Comparison of ENCODE assay signal across 1 cellular context in the genomic region with DNA sequence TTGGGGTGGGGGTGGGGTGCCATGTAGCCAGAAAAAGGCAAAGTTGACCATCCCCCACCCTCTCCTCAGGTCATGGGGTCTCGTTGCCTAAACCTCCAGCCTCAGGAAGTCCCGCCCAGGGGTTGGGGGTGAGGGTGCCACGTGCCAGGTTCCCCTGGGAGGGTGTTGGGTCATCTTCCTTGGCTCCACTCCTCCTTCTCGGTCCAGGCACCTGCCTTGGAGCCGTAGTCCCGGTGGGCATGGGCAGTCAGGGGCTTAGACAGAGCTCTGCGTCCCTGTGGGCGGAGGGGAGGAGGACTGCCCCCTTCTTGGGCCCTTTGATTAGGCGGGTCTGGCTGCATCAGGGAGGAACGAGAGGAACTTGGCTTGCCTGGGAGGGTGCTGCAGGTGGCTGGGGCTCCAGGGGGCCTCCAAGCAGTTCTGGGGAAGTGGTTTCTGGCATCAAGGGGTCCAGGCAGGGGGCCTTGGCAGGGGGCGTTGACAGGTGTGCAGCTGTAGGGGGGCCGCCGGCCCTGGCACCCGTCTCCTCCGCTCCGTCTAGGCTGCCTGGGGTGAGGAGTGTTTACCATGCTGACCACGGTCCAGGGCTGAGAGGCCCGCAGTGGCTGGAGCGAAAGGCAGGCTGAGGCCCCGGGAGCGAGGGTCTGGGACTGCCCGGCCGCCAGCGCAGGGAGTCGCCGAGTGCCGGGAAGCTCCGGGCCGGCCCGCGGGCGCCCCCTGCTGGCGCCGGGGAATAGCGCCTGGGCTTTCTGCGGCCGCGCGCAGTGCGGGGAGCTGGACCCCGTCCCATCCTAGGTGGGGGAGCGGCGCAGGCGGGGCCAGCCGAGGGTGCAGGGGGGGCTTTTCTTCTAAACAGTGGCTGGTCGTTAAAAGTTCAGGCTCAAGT.
A peak's percentile ranks its signal among the peaks of the same experiment; 100 is the strongest.
TF ChIP-seq lines count a peak whose summit lies in the region.

No MANE protein-coding gene starts in this region.

TF ChIP-seq in HepG2, 621 proteins besides CTCF, POLR2A, EP300 and RAD21 (continued from another document and continues in another):
- TF ChIP-seq, protein P1, sequence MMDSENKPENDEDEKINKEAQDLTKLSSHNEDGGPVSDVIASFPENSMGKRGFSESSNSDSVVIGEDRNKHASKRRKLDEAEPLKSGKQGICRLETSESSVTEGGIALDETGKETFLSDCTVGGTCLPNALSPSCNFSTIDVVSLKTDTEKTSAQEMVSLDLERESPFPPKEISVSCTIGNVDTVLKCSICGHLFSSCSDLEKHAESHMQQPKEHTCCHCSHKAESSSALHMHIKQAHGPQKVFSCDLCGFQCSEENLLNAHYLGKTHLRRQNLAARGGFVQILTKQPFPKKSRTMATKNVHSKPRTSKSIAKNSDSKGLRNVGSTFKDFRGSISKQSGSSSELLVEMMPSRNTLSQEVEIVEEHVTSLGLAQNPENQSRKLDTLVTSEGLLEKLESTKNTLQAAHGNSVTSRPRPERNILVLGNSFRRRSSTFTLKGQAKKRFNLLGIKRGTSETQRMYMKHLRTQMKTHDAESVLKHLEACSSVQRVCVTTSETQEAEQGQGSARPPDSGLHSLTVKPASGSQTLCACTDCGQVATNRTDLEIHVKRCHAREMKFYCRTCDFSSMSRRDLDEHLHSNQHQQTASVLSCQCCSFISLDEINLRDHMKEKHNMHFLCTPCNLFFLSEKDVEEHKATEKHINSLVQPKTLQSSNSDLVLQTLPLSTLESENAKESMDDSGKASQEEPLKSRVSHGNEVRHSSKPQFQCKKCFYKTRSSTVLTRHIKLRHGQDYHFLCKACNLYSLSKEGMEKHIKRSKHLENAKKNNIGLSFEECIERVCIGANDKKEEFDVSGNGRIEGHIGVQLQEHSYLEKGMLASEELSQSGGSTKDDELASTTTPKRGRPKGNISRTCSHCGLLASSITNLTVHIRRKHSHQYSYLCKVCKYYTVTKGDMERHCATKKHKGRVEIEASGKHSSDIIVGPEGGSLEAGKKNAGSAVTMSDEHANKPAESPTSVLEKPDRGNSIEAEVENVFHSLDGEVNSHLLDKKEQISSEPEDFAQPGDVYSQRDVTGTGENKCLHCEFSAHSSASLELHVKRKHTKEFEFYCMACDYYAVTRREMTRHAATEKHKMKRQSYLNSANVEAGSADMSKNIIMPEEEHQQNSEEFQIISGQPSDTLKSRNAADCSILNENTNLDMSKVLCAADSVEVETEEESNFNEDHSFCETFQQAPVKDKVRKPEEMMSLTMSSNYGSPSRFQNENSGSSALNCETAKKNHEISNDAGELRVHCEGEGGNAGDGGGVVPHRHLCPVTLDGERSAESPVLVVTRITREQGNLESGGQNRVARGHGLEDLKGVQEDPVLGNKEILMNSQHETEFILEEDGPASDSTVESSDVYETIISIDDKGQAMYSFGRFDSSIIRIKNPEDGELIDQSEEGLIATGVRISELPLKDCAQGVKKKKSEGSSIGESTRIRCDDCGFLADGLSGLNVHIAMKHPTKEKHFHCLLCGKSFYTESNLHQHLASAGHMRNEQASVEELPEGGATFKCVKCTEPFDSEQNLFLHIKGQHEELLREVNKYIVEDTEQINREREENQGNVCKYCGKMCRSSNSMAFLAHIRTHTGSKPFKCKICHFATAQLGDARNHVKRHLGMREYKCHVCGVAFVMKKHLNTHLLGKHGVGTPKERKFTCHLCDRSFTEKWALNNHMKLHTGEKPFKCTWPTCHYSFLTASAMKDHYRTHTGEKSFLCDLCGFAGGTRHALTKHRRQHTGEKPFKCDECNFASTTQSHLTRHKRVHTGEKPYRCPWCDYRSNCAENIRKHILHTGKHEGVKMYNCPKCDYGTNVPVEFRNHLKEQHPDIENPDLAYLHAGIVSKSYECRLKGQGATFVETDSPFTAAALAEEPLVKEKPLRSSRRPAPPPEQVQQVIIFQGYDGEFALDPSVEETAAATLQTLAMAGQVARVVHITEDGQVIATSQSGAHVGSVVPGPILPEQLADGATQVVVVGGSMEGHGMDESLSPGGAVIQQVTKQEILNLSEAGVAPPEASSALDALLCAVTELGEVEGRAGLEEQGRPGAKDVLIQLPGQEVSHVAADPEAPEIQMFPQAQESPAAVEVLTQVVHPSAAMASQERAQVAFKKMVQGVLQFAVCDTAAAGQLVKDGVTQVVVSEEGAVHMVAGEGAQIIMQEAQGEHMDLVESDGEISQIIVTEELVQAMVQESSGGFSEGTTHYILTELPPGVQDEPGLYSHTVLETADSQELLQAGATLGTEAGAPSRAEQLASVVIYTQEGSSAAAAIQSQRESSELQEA (CRISPR knock-in tag; IDR thresholded peaks at IDR 0.05; ENCODE audit: not compliant biosample characterization), result no peak
- TF ChIP-seq GABPB1 (CRISPR knock-in tag; IDR thresholded peaks at IDR 0.05), result peak; percentile 34; the same call in 1 of the 2 replicates
- no peak for TF ChIP-seq ISL2 (CRISPR knock-in tag; IDR thresholded peaks at IDR 0.05)
- peak; percentile 14; the same call in 1 of the 2 replicates for TF ChIP-seq ZNF350 (CRISPR knock-in tag; IDR thresholded peaks at IDR 0.05; ENCODE audit: borderline replicate concordance, low read depth)
- TF ChIP-seq, protein P2, sequence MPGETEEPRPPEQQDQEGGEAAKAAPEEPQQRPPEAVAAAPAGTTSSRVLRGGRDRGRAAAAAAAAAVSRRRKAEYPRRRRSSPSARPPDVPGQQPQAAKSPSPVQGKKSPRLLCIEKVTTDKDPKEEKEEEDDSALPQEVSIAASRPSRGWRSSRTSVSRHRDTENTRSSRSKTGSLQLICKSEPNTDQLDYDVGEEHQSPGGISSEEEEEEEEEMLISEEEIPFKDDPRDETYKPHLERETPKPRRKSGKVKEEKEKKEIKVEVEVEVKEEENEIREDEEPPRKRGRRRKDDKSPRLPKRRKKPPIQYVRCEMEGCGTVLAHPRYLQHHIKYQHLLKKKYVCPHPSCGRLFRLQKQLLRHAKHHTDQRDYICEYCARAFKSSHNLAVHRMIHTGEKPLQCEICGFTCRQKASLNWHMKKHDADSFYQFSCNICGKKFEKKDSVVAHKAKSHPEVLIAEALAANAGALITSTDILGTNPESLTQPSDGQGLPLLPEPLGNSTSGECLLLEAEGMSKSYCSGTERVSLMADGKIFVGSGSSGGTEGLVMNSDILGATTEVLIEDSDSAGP (CRISPR knock-in tag; IDR thresholded peaks at IDR 0.05; ENCODE audit: borderline replicate concordance), result peak; percentile 66; the same call in 1 of the 2 replicates
- no peak for TF ChIP-seq KDM6A (CRISPR knock-in tag; IDR thresholded peaks at IDR 0.05; ENCODE audit: low read depth)
- TF ChIP-seq KLF12 (CRISPR knock-in tag; IDR thresholded peaks at IDR 0.05; ENCODE audit: borderline replicate concordance), result no peak
- TF ChIP-seq, protein P3, sequence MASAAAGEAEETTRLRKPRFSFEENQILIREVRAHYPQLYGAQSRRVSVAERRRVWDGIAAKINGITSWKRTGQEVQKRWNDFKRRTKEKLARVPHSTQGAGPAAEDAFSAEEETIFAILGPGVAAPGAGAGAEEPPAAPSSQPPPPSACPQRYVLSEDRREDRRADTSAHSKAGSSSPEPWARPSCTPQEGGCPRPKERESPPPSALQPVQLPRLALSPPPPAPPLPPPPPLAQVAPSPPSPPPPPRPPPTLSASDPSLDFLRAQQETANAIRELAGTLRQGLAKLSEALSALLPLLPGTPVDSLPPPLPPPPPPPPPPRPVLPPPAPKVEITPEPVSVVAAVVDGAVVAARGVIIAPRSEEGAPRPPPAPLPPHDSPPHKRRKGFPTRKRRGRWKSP (CRISPR knock-in tag; IDR thresholded peaks at IDR 0.05), result peak; percentile 20
- TF ChIP-seq FOSL2 (CRISPR knock-in tag; IDR thresholded peaks at IDR 0.05), result no peak
- no peak; the same call in 1 of the 2 replicates for TF ChIP-seq FOXC1 (CRISPR knock-in tag; IDR thresholded peaks at IDR 0.05; ENCODE audit: borderline replicate concordance)
- no peak for TF ChIP-seq ZNF331 (CRISPR knock-in tag; IDR thresholded peaks at IDR 0.05)
- TF ChIP-seq, protein P4, sequence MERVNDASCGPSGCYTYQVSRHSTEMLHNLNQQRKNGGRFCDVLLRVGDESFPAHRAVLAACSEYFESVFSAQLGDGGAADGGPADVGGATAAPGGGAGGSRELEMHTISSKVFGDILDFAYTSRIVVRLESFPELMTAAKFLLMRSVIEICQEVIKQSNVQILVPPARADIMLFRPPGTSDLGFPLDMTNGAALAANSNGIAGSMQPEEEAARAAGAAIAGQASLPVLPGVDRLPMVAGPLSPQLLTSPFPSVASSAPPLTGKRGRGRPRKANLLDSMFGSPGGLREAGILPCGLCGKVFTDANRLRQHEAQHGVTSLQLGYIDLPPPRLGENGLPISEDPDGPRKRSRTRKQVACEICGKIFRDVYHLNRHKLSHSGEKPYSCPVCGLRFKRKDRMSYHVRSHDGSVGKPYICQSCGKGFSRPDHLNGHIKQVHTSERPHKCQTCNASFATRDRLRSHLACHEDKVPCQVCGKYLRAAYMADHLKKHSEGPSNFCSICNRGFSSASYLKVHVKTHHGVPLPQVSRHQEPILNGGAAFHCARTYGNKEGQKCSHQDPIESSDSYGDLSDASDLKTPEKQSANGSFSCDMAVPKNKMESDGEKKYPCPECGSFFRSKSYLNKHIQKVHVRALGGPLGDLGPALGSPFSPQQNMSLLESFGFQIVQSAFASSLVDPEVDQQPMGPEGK (CRISPR knock-in tag; IDR thresholded peaks at IDR 0.05), result peak; percentile 49
- TF ChIP-seq HNRNPLL (IDR thresholded peaks at IDR 0.05; ENCODE audit: low read depth, low read length, poor library complexity, severe bottlenecking), result peak; percentile 43
- TF ChIP-seq SRSF4 (IDR thresholded peaks at IDR 0.05; ENCODE audit: low read depth, low read length, poor library complexity, severe bottlenecking), result no peak
- TF ChIP-seq, protein P5, sequence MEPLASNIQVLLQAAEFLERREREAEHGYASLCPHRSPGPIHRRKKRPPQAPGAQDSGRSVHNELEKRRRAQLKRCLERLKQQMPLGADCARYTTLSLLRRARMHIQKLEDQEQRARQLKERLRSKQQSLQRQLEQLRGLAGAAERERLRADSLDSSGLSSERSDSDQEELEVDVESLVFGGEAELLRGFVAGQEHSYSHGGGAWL (CRISPR knock-in tag; IDR thresholded peaks at IDR 0.05), result peak; percentile 51; the same call in 1 of the 2 replicates
- TF ChIP-seq, protein P6, sequence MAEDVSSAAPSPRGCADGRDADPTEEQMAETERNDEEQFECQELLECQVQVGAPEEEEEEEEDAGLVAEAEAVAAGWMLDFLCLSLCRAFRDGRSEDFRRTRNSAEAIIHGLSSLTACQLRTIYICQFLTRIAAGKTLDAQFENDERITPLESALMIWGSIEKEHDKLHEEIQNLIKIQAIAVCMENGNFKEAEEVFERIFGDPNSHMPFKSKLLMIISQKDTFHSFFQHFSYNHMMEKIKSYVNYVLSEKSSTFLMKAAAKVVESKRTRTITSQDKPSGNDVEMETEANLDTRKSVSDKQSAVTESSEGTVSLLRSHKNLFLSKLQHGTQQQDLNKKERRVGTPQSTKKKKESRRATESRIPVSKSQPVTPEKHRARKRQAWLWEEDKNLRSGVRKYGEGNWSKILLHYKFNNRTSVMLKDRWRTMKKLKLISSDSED (CRISPR knock-in tag; IDR thresholded peaks at IDR 0.05), result no peak
- TF ChIP-seq CHCHD3 (CRISPR knock-in tag; IDR thresholded peaks at IDR 0.05), result 0 out of 2 replicates have a peak, but pooled peaks have one; percentile 0
- no peak for TF ChIP-seq GLI4 (CRISPR knock-in tag; IDR thresholded peaks at IDR 0.05; ENCODE audit: borderline replicate concordance)
- TF ChIP-seq ZNF329 (CRISPR knock-in tag; IDR thresholded peaks at IDR 0.05; ENCODE audit: low read depth), result no peak
- peak; percentile 79 for TF ChIP-seq RBFOX2 (IDR thresholded peaks at IDR 0.05; ENCODE audit: low read depth, low read length)
- TF ChIP-seq, protein P7, sequence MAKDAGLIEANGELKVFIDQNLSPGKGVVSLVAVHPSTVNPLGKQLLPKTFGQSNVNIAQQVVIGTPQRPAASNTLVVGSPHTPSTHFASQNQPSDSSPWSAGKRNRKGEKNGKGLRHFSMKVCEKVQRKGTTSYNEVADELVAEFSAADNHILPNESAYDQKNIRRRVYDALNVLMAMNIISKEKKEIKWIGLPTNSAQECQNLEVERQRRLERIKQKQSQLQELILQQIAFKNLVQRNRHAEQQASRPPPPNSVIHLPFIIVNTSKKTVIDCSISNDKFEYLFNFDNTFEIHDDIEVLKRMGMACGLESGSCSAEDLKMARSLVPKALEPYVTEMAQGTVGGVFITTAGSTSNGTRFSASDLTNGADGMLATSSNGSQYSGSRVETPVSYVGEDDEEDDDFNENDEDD (CRISPR knock-in tag; IDR thresholded peaks at IDR 0.05; ENCODE audit: borderline replicate concordance), result no peak
- no peak for TF ChIP-seq SETDB1 (CRISPR knock-in tag; IDR thresholded peaks at IDR 0.05; ENCODE audit: borderline replicate concordance)
- TF ChIP-seq DMAP1 (CRISPR knock-in tag; IDR thresholded peaks at IDR 0.05), result no peak
- TF ChIP-seq NFYC (CRISPR knock-in tag; IDR thresholded peaks at IDR 0.05), result no peak
- TF ChIP-seq ZNF235 (CRISPR knock-in tag; IDR thresholded peaks at IDR 0.05; ENCODE audit: borderline replicate concordance), result 0 out of 2 replicates have a peak, but pooled peaks have one; percentile 27
